Comparison of ENCODE assay signal across 32 cellular contexts in genomic region chr20:38542994-38543906, GRCh38. TPM values are rescaled to one million over a fixed set of nuclear protein-coding genes. Genes with fewer than 3 reads are reported as not detected.
DNase-seq lines count a peak whose midpoint lies in the region; ATAC-seq, FAIRE-seq and TF ChIP-seq lines count a peak whose summit lies in the region.
"Had no signal": no experiment of that assay in that cellular context is flagged by ENCODE, and none has a peak within 500 bp of the region (broad histone marks: within the 10 kb centered on the region; RNA-seq: fewer than 3 reads in every experiment).

No MANE protein-coding gene starts in this region.

- no peak for TF ChIP-seq POLR2A in GM12892 (IDR thresholded peaks at IDR 0.05; ENCODE audit: low read depth, low read length)

- ATAC-seq in T-helper 17 cell (no peak), HG02798 (IDR thresholded peaks at IDR 0.05; ENCODE audit: poor library complexity, unreplicated experiment) (no peak), GM21528 (IDR thresholded peaks at IDR 0.05; ENCODE audit: low FRiP score, unreplicated experiment) (no peak)
- no peak for ATAC-seq in activated CD4-positive, CD25-positive, alpha-beta regulatory T cell treated with anti-CD3 and anti-CD28 coated beads, Interleukin-2, amount 50 U/mL, for 24 hours
- ATAC-seq: activated T-cell treated with anti-CD3 and anti-CD28 coated beads, Interleukin-2, amount 50 U/mL, for 4 hours; foreskin keratinocyte; psoas muscle had no signal

- peak; percentile 87 for FAIRE-seq in GM12892 (lab: Jason Lieb, UNC)

- DNase-seq in GM12892 (ENCODE audit: insufficient read length) (no peak), T-helper 17 cell (no peak), medulla oblongata (ENCODE audit: extremely low spot score) (peak; percentile 70), superior temporal gyrus (ENCODE audit: extremely low spot score) (peak; percentile 77)
- DNase-seq: activated CD4-positive, alpha-beta T cell treated with anti-CD3 and anti-CD28 coated beads for 4 hours; activated naive CD4-positive, alpha-beta T cell; activated T-cell treated with anti-CD3 and anti-CD28 coated beads, Interleukin-2, amount 50 U/mL, for 4 hours; adrenal gland; brain microvascular endothelial cell; CD8-positive, alpha-beta memory T cell; erythroblast; foreskin keratinocyte; HCEC 1CT; immature natural killer cell; left ventricle myocardium inferior; NCI-H2171; NCI-H524; Peyer's patch; psoas muscle; stimulated activated CD4-positive, alpha-beta T cell treated with anti-CD3 and anti-CD28 coated beads, Interleukin-1b, Interleukin-23, amount 100 ng/mL, for 48 hours had no signal

- H3K27ac Mint-ChIP-seq in T-helper 17 cell = peak overlapping the region; percentile 16
- H3K27ac Mint-ChIP-seq: neural progenitor cell; T-helper 1 cell treated with Interleukin-12 subunit alpha and Interleukin-12 subunit beta and Interleukin-4 antibody, amounts not matched to agents 30 μg/mL and 1 μg/mL, for 36 hours had no signal

- peaks cover 17% of the 10 kb centered on the region for H3K4me1 Mint-ChIP-seq in T-helper 17 cell
- H3K4me1 Mint-ChIP-seq: immature natural killer cell, neural progenitor cell had no signal

- no peaks in the 10 kb centered on the region for H3K9me3 ChIP-seq in T-helper 17 cell (ENCODE audit: control insufficient read depth, low read length, poor library complexity, severe bottlenecking)
- H3K9me3 ChIP-seq: adrenal gland, left ventricle myocardium inferior, psoas muscle, vagina had no signal

- H3K27me3 Mint-ChIP-seq in T-helper 17 cell = no peaks in the 10 kb centered on the region
- H3K27me3 Mint-ChIP-seq: CD8-positive, alpha-beta memory T cell had no signal

- peaks cover 29% of the 10 kb centered on the region for H3K36me3 Mint-ChIP-seq in T-helper 17 cell (ENCODE audit: low read depth)

- H3K4me3 Mint-ChIP-seq in T-helper 17 cell = no peak overlapping the region
- H3K4me3 Mint-ChIP-seq: activated T-cell treated with anti-CD3 and anti-CD28 coated beads, Interleukin-2, amount 50 U/mL, for 4 hours; CD8-positive, alpha-beta memory T cell; immature natural killer cell; neural progenitor cell; T-helper 1 cell treated with Interleukin-12 subunit alpha and Interleukin-12 subunit beta and Interleukin-4 antibody, amounts not matched to agents 30 μg/mL and 1 μg/mL, for 36 hours had no signal

RNA-seq across cellular contexts. Expression of gene ADIG, which starts 37.7 kb away (rescaled TPM):
- not detected for polyA plus RNA-seq in GM12892 (2012; ENCODE audit: missing spikeins)
- not detected for total RNA-seq in T-helper 17 cell
- total RNA-seq: activated CD8-positive, alpha-beta memory T cell treated with anti-CD3 and anti-CD28 coated beads for 36 hours; activated T-cell treated with anti-CD3 and anti-CD28 coated beads, Interleukin-2, amount 50 U/mL, for 4 hours; adrenal gland; CD8-positive, alpha-beta memory T cell; foreskin keratinocyte; G401; left ventricle myocardium inferior; LHCN-M2; Peyer's patch; psoas muscle; SK-MEL-5; skeletal muscle tissue; temporal lobe; vagina had no signal
- polyA plus RNA-seq: adrenal gland; CD8-positive, alpha-beta memory T cell; foreskin keratinocyte; immature natural killer cell; psoas muscle had no signal

RNA-seq across cellular contexts. Expression of gene ARHGAP40, which starts 58.4 kb away (rescaled TPM):
- 0.21 TPM for polyA plus RNA-seq in GM12892 (2012; ENCODE audit: missing spikeins)
- total RNA-seq in T-helper 17 cell = not detected
- total RNA-seq: activated CD8-positive, alpha-beta memory T cell treated with anti-CD3 and anti-CD28 coated beads for 36 hours; activated T-cell treated with anti-CD3 and anti-CD28 coated beads, Interleukin-2, amount 50 U/mL, for 4 hours; adrenal gland; CD8-positive, alpha-beta memory T cell; G401; left ventricle myocardium inferior; LHCN-M2; Peyer's patch; psoas muscle; skeletal muscle tissue; temporal lobe had no signal
- polyA plus RNA-seq: CD8-positive, alpha-beta memory T cell; immature natural killer cell had no signal

Comparison
In these comparisons a context has a peak if more than half of its experiments do, and no peak if none do; other contexts are left out.
1. DNase-seq: peak in medulla oblongata (single experiment) and superior temporal gyrus (single experiment); none in GM12892 (single experiment) and T-helper 17 cell (0 of 3).